Comparison of ENCODE assay signal across 8 cellular contexts in the genomic region with DNA sequence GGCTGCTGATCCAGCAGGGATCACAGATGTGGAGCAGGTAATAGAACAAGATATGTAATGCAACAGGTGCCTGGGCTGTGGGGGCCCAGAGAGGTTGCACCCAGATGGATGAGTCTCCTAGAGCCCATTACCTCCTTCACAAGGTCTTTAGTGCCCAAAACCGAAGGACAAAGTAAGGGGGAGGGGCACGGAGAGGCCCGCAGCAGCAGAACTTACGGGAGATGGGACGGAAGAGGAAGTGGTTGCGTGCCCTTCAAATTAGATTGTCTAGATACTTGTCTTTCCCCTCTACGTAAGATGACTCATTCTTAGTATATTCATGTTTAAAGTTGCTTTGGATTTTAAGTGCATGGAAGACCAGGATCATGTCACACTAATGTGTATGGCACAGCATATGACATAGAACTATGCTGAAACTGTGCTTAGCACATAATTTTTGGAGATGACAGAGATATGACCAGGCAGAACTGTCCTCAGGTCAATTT. TPM values are rescaled to one million over a fixed set of nuclear protein-coding genes. Genes with fewer than 3 reads are reported as not detected.
A peak's percentile ranks its signal among the peaks of the same experiment; 100 is the strongest.
DNase-seq lines count a peak whose midpoint lies in the region; ATAC-seq, FAIRE-seq and TF ChIP-seq lines count a peak whose summit lies in the region.

No MANE protein-coding gene starts in this region.

- no peaks in the 10 kb centered on the region for H4K20me1 ChIP-seq in OCI-LY3 (ENCODE audit: insufficient read depth, low read length)

- H3K9me3 ChIP-seq in OCI-LY3 (ENCODE audit: insufficient read depth, low read length): no peaks in the 10 kb centered on the region
- H3K9me3 ChIP-seq in right cardiac atrium (ENCODE audit: control insufficient read depth, low read length): no peaks in the 10 kb centered on the region

- DNase-seq in GM12864 (ENCODE audit: low read depth): peak; percentile 64
- DNase-seq in activated T-cell treated with anti-CD3 and anti-CD28 coated beads, Interleukin-2, amount 50 U/mL, for 1 hour: peak; percentile 67
- DNase-seq in right cardiac atrium: no peak
- peak; percentile 19 for DNase-seq in stimulated activated CD8-positive, alpha-beta memory T cell treated with anti-CD3 and anti-CD28 coated beads, Interleukin-7, amount 100 ng/mL, for 24 hours (ENCODE audit: low read depth)
- no peak for DNase-seq in HT-29 (ENCODE audit: low spot score)
- DNase-seq in H54 (ENCODE audit: insufficient read length, low spot score): no peak

- no peaks in the 10 kb centered on the region for H3K36me3 ChIP-seq in OCI-LY3 (replicated peaks; ENCODE audit: low read depth, low read length)

- no peaks in the 10 kb centered on the region for H3K27me3 ChIP-seq in OCI-LY3 (ENCODE audit: low read depth, low read length)
- no peaks in the 10 kb centered on the region for H3K27me3 ChIP-seq in right cardiac atrium (ENCODE audit: control insufficient read depth, insufficient read depth)

- H3K4me1 ChIP-seq in OCI-LY3 (ENCODE audit: low read length) (peaks cover 21% of the 10 kb centered on the region), right cardiac atrium (ENCODE audit: control insufficient read depth, insufficient read depth, low read length) (no peaks in the 10 kb centered on the region)

- TF ChIP-seq CTCF in GM12864 (IDR thresholded peaks at IDR 0.05; ENCODE audit: low read depth, low read length, missing control alignments) (no peak), OCI-LY3 (IDR thresholded peaks at IDR 0.05; ENCODE audit: low read depth, low read length) (no peak)

- H3K27ac ChIP-seq in OCI-LY3 (ENCODE audit: low read length) (peak overlapping the region; percentile 48), right cardiac atrium (ENCODE audit: low read length) (no peak overlapping the region)

- WGBS in right cardiac atrium: 43% methylated on average over 7 of the region's 7 CpGs

- H3K9ac ChIP-seq in OCI-LY3 (ENCODE audit: low read length): peak overlapping the region; percentile 51

- H2AFZ ChIP-seq in OCI-LY3 (ENCODE audit: low read depth, low read length): peak overlapping the region; percentile 94

- ATAC-seq in HG02759 (IDR thresholded peaks at IDR 0.05; ENCODE audit: unreplicated experiment): peak; percentile 67
- peak; percentile 4 to 34 for ATAC-seq in right cardiac atrium

- H3K79me2 ChIP-seq in OCI-LY3 (ENCODE audit: low read length): no peaks in the 10 kb centered on the region

- intact Hi-C loops in right cardiac atrium (cut with DNase I): loop anchor here in 1 of 4 donors (5.0 kb wide), 1 partner anchor 1094 kb away; no protein-coding TSS in a partner anchor

- peak overlapping the region; percentile 69 for H3K4me2 ChIP-seq in OCI-LY3 (ENCODE audit: low read length)

- no peak for FAIRE-seq in H54 (lab: Jason Lieb, UNC)

- no peak overlapping the region for H3K4me3 ChIP-seq in GM12864 (ENCODE audit: low read depth, low read length)
- peak overlapping the region; percentile 73 for H3K4me3 ChIP-seq in OCI-LY3 (ENCODE audit: low read length)
- no peak overlapping the region for H3K4me3 ChIP-seq in right cardiac atrium (ENCODE audit: low read length)

- TF ChIP-seq POLR2A in H54 (IDR thresholded peaks at IDR 0.05; ENCODE audit: low read depth, low read length): no peak

RNA-seq across cellular contexts. Expression of a gene that starts 5.7 kb away (rescaled TPM):
- 10 to 100 TPM; 21.0 to 29.9 (median 23.9) TPM for total RNA-seq in right cardiac atrium
- polyA plus RNA-seq in right cardiac atrium: 44.0 TPM
- 10.5 and 10.8 TPM in 2 replicates for total RNA-seq in HT-29 (2014; rRNA removed; shearing (Covaris generic))

RNA-seq across cellular contexts. Expression of a gene that starts 12.7 kb away (rescaled TPM):
- total RNA-seq in right cardiac atrium: 1 to 10 TPM; 3.4 to 5.7 (median 4.8) TPM
- 1.9 TPM for polyA plus RNA-seq in right cardiac atrium
- 22.7 and 30.2 TPM in 2 replicates for total RNA-seq in HT-29 (2014; rRNA removed; shearing (Covaris generic))

Comparison
In these comparisons a context has a peak if more than half of its experiments do, and no peak if none do; other contexts are left out.
1. DNase-seq: peak in GM12864 (single experiment), activated T-cell treated with anti-CD3 and anti-CD28 coated beads, Interleukin-2, amount 50 U/mL, for 1 hour (single experiment) and stimulated activated CD8-positive, alpha-beta memory T cell treated with anti-CD3 and anti-CD28 coated beads, Interleukin-7, amount 100 ng/mL, for 24 hours (single experiment); none in right cardiac atrium (0 of 3), HT-29 (single experiment) and H54 (single experiment).